ENCODE assay signal across 14 cellular contexts in the genomic region with DNA sequence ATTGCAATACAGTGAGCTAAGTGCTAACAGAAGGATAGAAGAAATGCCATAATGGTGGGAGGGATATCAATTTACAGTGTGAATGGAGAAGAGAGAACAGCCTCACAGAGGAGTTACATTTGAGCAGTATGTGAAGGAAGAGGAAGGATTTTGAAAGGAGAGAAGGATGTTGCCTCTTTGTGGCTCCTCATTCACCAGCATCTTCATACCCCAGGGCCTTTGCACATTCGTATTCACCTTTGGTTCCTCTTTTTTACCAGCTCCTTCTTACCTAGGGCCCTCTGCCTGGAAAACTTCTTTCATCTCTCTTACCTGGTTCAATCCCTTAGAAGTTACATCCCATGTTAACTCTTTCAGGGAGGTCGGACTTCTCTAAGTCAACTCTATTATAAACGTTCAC.
"Had no signal": no experiment of that assay in that cellular context is flagged by ENCODE, and none has a peak within 500 bp of the region (broad histone marks: within the 10 kb centered on the region; RNA-seq: fewer than 3 reads in every experiment).

No MANE protein-coding gene starts in this region.

- ATAC-seq: gastrocnemius medialis; stimulated activated naive CD8-positive, alpha-beta T cell treated with anti-CD3 and anti-CD28 coated beads, Interleukin-15, Interleukin-2, amounts not matched to agents 100 U/mL and 50 U/mL, for 24 hours; upper lobe of right lung had no signal

- H3K9me3 ChIP-seq: gastrocnemius medialis, left ventricle myocardium inferior, suprapubic skin, upper lobe of right lung had no signal

- H3K9me3 Mint-ChIP-seq: activated CD4-positive, alpha-beta memory T cell treated with anti-CD3 and anti-CD28 coated beads, Interleukin-2, amount 10 ng/mL, durations not matched to agents 7 days and 5 days; neural crest cell had no signal

- H3K27ac ChIP-seq: gastrocnemius medialis, suprapubic skin had no signal

- H3K4me1 Mint-ChIP-seq: activated CD4-positive, alpha-beta memory T cell treated with anti-CD3 and anti-CD28 coated beads, Interleukin-2, amount 10 ng/mL, durations not matched to agents 7 days and 5 days had no signal

- H3K4me3 Mint-ChIP-seq: activated CD4-positive, alpha-beta memory T cell treated with anti-CD3 and anti-CD28 coated beads, Interleukin-2, amount 10 ng/mL, durations not matched to agents 7 days and 5 days; neural crest cell had no signal

- H3K27me3 Mint-ChIP-seq: activated CD4-positive, alpha-beta memory T cell treated with anti-CD3 and anti-CD28 coated beads, Interleukin-2, amount 10 ng/mL, durations not matched to agents 7 days and 5 days had no signal

- H3K27ac Mint-ChIP-seq: activated CD4-positive, alpha-beta memory T cell treated with anti-CD3 and anti-CD28 coated beads, Interleukin-2, amount 10 ng/mL, durations not matched to agents 7 days and 5 days had no signal

- H3K36me3 ChIP-seq: gastrocnemius medialis, left ventricle myocardium inferior, suprapubic skin, upper lobe of right lung had no signal

- H3K4me3 ChIP-seq: gastrocnemius medialis, left ventricle myocardium inferior, suprapubic skin, upper lobe of right lung had no signal

- DNase-seq: activated CD4-positive, alpha-beta memory T cell treated with anti-CD3 and anti-CD28 coated beads, Interleukin-2, amount 10 ng/mL, durations not matched to agents 7 days and 5 days; activated CD8-positive, alpha-beta memory T cell treated with anti-CD3 and anti-CD28 coated beads, Interleukin-2, amount 50 U/mL, for 4 hours; activated naive CD4-positive, alpha-beta T cell treated with Interleukin-2 at 50 U/mL for 16 hours; caudate nucleus; effector CD8-positive, alpha-beta T cell; gastrocnemius medialis; left ventricle myocardium inferior; stimulated activated CD4-positive, alpha-beta T cell treated with anti-CD3 and anti-CD28 coated beads, Interleukin-4, amount 100 ng/mL, for 1 hour; stimulated activated CD8-positive, alpha-beta memory T cell treated with anti-CD3 and anti-CD28 coated beads, Interleukin-4, amount 100 ng/mL, for 48 hours; stimulated activated naive CD8-positive, alpha-beta T cell treated with anti-CD3 and anti-CD28 coated beads, Interleukin-15, Interleukin-2, amounts not matched to agents 100 U/mL and 50 U/mL, for 24 hours; T-helper 2 cell; upper lobe of right lung had no signal

- H3K27me3 ChIP-seq: gastrocnemius medialis, suprapubic skin, upper lobe of right lung had no signal
